Comparison of ENCODE assay signal across 8 cellular contexts in genomic region chr11:95089620-95090542, GRCh38. TPM values are rescaled to one million over a fixed set of nuclear protein-coding genes. Genes with fewer than 3 reads are reported as not detected.
DNase-seq lines count a peak whose midpoint lies in the region; ATAC-seq and TF ChIP-seq lines count a peak whose summit lies in the region.

ENDOD1 (plus strand) TSS chr11:95089846; CDS start chr11:95089928, 82 bp downstream.

- peak within 1 kb of the TSS; percentile 91 for H3K4me3 Mint-ChIP-seq in activated CD4-positive, alpha-beta T cell treated with anti-CD3 and anti-CD28 coated beads, Interleukin-2, amount 10 ng/mL, durations not matched to agents 24 days and 14 days

- DNase-seq in AG09309 (ENCODE audit: low read depth), result no peak
- peak; percentile 63 for DNase-seq in NCI-H460 (ENCODE audit: extremely low read depth, low read depth)
- peak; percentile 96 for DNase-seq in activated CD4-positive, alpha-beta T cell treated with anti-CD3 and anti-CD28 coated beads, Interleukin-2, amount 10 ng/mL, durations not matched to agents 24 days and 14 days
- DNase-seq in dermis blood vessel endothelial cell, result peak; percentile 87
- peak; percentile 86 to 87 (median 87) for DNase-seq in right lobe of liver
- DNase-seq in stimulated activated CD4-positive, alpha-beta T cell treated with anti-CD3 and anti-CD28 coated beads, Interleukin-4, amount 100 ng/mL, for 4 hours, result peak; percentile 82 to 83

- no peaks in the 10 kb centered on the region for H3K27me3 Mint-ChIP-seq in activated CD4-positive, alpha-beta T cell treated with anti-CD3 and anti-CD28 coated beads, Interleukin-2, amount 10 ng/mL, durations not matched to agents 24 days and 14 days

- H3K36me3 Mint-ChIP-seq in activated CD4-positive, alpha-beta T cell treated with anti-CD3 and anti-CD28 coated beads, Interleukin-2, amount 10 ng/mL, durations not matched to agents 24 days and 14 days (ENCODE audit: low read depth), result peaks cover 13% of the 10 kb centered on the region

- intact Hi-C loops in activated CD4-positive, alpha-beta T cell treated with anti-CD3 and anti-CD28 coated beads, Interleukin-2, amount 10 ng/mL, durations not matched to agents 24 days and 14 days (cut with micrococcal nuclease), result loop anchor here (1.0 to 10.0 kb wide), 5 partner anchors 22 to 701 kb away; partner anchors contain the start of genes CEP57, CWC15 and KDM4D
- intact Hi-C loops in right lobe of liver (cut with DNase I), result no loop called here

- peak; percentile 90 for ATAC-seq in GM18867 (IDR thresholded peaks at IDR 0.05; ENCODE audit: unreplicated experiment)
- peak; percentile 89 for ATAC-seq in HG03095 (IDR thresholded peaks at IDR 0.05; ENCODE audit: unreplicated experiment)
- ATAC-seq in right lobe of liver, result peak; percentile 95 to 98 (median 98)

- H3K27me3 ChIP-seq in right lobe of liver, result no peaks in the 10 kb centered on the region

- no peak for TF ChIP-seq CTCF in AG09309 (IDR thresholded peaks at IDR 0.05; ENCODE audit: control insufficient read depth, insufficient read depth, low read depth, low read length, missing control alignments)
- TF ChIP-seq CTCF in right lobe of liver (IDR thresholded peaks at IDR 0.05), result peak in 1 of 4 donors; percentile 14

- H3K4me1 Mint-ChIP-seq in activated CD4-positive, alpha-beta T cell treated with anti-CD3 and anti-CD28 coated beads, Interleukin-2, amount 10 ng/mL, durations not matched to agents 24 days and 14 days, result peaks cover 67% of the 10 kb centered on the region

- no peaks in the 10 kb centered on the region for H3K9me3 Mint-ChIP-seq in activated CD4-positive, alpha-beta T cell treated with anti-CD3 and anti-CD28 coated beads, Interleukin-2, amount 10 ng/mL, durations not matched to agents 24 days and 14 days

- H3K4me3 ChIP-seq in AG09309 (ENCODE audit: control insufficient read depth, low read depth, low read length), result peak within 1 kb of the TSS; percentile 70
- peak within 1 kb of the TSS; percentile 77 to 89 (median 78) for H3K4me3 ChIP-seq in right lobe of liver

- H3K27ac Mint-ChIP-seq in activated CD4-positive, alpha-beta T cell treated with anti-CD3 and anti-CD28 coated beads, Interleukin-2, amount 10 ng/mL, durations not matched to agents 24 days and 14 days, result peak within 1 kb of the TSS; percentile 98

- H3K36me3 ChIP-seq in right lobe of liver, result no peaks in the 10 kb centered on the region

- 0% methylated on average over 1 of the region's 106 CpGs for WGBS in right lobe of liver (ENCODE audit: insufficient coverage, low coverage, low lambda C conversion rate, missing lambda C conversion rate)

- H3K4me1 ChIP-seq in right lobe of liver, result peaks cover 0 to 6% (median 2%) of the 10 kb centered on the region in 4 donors

- TF ChIP-seq POLR2A in right lobe of liver (IDR thresholded peaks at IDR 0.05), result peak; percentile 86

- H3K27ac ChIP-seq in right lobe of liver, result peak within 1 kb of the TSS; percentile 76 to 87 (median 81)

- no peaks in the 10 kb centered on the region for H3K9me3 ChIP-seq in right lobe of liver

RNA-seq across cellular contexts. Expression of gene ENDOD1, which starts in this region (rescaled TPM):
- 8.9 and 10.3 TPM in 2 replicates for total RNA-seq in NCI-H460 (2014; rRNA removed; shearing (Covaris generic))
- polyA plus RNA-seq in NCI-H460 (2014; cell fraction: nucleus; rRNA removed), result 12.2 and 13.9 TPM in 2 replicates
- total RNA-seq in activated CD4-positive, alpha-beta T cell treated with anti-CD3 and anti-CD28 coated beads, Interleukin-2, amount 10 ng/mL, durations not matched to agents 24 days and 14 days, result 34.1 and 34.3 TPM in 2 replicates
- total RNA-seq in dermis blood vessel endothelial cell, result 61.1 and 74.7 TPM in 2 replicates
- 1 to 10 TPM; 3.8 to 8.0 (median 6.2) TPM for total RNA-seq in right lobe of liver
